Comparison of ENCODE assay signal across 8 cellular contexts in the genomic region with DNA sequence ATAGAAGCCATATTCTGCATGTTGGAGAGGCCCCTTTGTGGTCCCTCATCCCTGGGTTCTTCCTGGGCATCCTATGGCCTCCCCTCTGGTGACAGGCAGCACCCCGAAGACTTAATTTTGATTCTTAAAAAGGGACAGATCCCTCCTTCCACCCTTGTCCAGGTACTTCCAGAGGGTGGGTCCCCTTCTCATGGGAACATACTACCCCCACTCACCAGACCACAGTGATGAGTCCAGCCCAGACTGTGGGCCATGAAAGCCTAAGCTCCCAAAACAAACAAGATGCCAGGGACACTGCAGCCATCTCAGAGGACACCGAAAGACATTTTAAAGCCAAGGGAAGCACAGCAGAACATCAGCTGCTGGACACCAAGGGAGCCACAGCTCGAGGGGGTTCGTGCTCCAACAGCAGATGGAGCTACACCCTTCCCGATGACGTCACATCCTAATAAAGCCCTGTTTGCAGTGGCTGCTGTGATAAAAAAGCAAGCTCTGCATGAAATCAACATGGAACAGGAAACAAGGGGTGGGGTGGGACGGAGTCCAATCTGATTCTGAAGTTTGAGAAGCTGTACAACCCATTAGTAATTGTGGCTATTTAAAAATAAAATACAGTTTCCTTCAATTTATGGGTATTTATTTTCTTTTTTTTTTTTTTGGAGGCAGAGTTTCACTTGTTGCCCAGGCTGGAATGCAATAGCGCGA. TPM values are rescaled to one million over a fixed set of nuclear protein-coding genes. Genes with fewer than 3 reads are reported as not detected.
DNase-seq lines count a peak whose midpoint lies in the region; ATAC-seq, FAIRE-seq and TF ChIP-seq lines count a peak whose summit lies in the region.

No MANE protein-coding gene starts in this region.

- TF ChIP-seq CTCF in PC-3 (conservative IDR thresholded peaks at IDR 0.05; ENCODE audit: low read depth, low read length) (peak; percentile 71), brain microvascular endothelial cell (IDR thresholded peaks at IDR 0.05; ENCODE audit: low read depth, low read length, missing control alignments) (peak; percentile 65), omental fat pad (IDR thresholded peaks at IDR 0.05) (no peak)

- H3K9me3 ChIP-seq in PC-3 (ENCODE audit: low read length): no peaks in the 10 kb centered on the region

- no TSS peak for BruUV-seq in PC-3 (replicated peaks; lab: Mats Ljungman, UMichigan)

- ATAC-seq in PC-3 (peak; percentile 48), omental fat pad (ENCODE audit: low FRiP score) (no peak)

- H3K36me3 ChIP-seq in PC-3 (ENCODE audit: low read depth, low read length) (peaks cover 11% of the 10 kb centered on the region; the same call in 1 of the 2 replicates), brain microvascular endothelial cell (replicated peaks) (peaks cover 8% of the 10 kb centered on the region)

- in situ Hi-C loops in brain microvascular endothelial cell (cut with HindIII; ENCODE audit: low pct_ligation_motif_present, low sequenced_read_pairs): no loop called here

- H3K9me2 ChIP-seq in PC-3 (replicated peaks; ENCODE audit: low read length): no peaks in the 10 kb centered on the region

- H3K79me2 ChIP-seq in PC-3 (ENCODE audit: low read length): peaks cover 100% of the 10 kb centered on the region

- H3K27me3 ChIP-seq in PC-3 (ENCODE audit: low read length) (no peaks in the 10 kb centered on the region), brain microvascular endothelial cell (replicated peaks) (no peaks in the 10 kb centered on the region)

- H4K20me1 ChIP-seq in PC-3 (ENCODE audit: low read length): peaks cover 86% of the 10 kb centered on the region

- intact Hi-C loops in PC-3 (cut with micrococcal nuclease): loop anchor here (1.0 to 2.0 kb wide), 2 partner anchors 30 to 48 kb away; no protein-coding TSS in a partner anchor

- peaks cover 33% of the 10 kb centered on the region for H3K4me1 ChIP-seq in PC-3 (ENCODE audit: insufficient read depth, low read length)

- H3F3A ChIP-seq in PC-3 (ENCODE audit: low read length, unreplicated experiment): peaks cover under 1% of the 10 kb centered on the region

- H3K27ac ChIP-seq in PC-3 (ENCODE audit: low read length): peak overlapping the region; percentile 72
- peak overlapping the region; percentile 55 for H3K27ac ChIP-seq in brain microvascular endothelial cell

- no peak overlapping the region for H2AFZ ChIP-seq in PC-3 (ENCODE audit: low read length)

- POLR2A ChIA-PET in PC-3 (lab: Charles Lee; ENCODE audit: unreplicated experiment): interaction anchor here (0.5 to 0.6 kb wide), 3 partner anchors 13 to 157 kb away, joined by 3 to 5 read pairs (median 4); no protein-coding TSS in a partner anchor

- peak overlapping the region; percentile 34 for H3K9ac ChIP-seq in PC-3 (ENCODE audit: low read length)

- peak; percentile 7 for DNase-seq in stimulated activated CD4-positive, alpha-beta T cell treated with anti-CD3 and anti-CD28 coated beads, Interleukin-15, amount 100 ng/mL, for 24 hours
- no peak for DNase-seq in stimulated activated CD4-positive, alpha-beta T cell treated with anti-CD3 and anti-CD28 coated beads, Interleukin-2, amount 100 ng/mL, for 48 hours
- DNase-seq in PC-3 (peak; percentile 76), brain microvascular endothelial cell (peak; percentile 86), hepatic stellate cell (ENCODE audit: low spot score) (peak; percentile 90), skeletal muscle cell (ENCODE audit: low read depth) (peak; percentile 38), urothelium cell line (ENCODE audit: low spot score) (no peak), omental fat pad (ENCODE audit: low spot score) (no peak)

- no peak for FAIRE-seq in urothelium cell line (lab: Jason Lieb, UNC)

- CTCF ChIA-PET in PC-3 (lab: Charles Lee): interaction anchor here (0.5 to 1.1 kb wide), 7 partner anchors 11 to 81 kb away, joined by 3 to 11 read pairs (median 4); no protein-coding TSS in a partner anchor

- H3K4me2 ChIP-seq in PC-3 (ENCODE audit: low read length): peak overlapping the region; percentile 59

- H3K4me3 ChIP-seq in PC-3 (ENCODE audit: low read length) (peak overlapping the region; percentile 12; the same call in 1 of the 2 replicates), brain microvascular endothelial cell (ENCODE audit: low read depth, low read length) (no peak overlapping the region), skeletal muscle cell (ENCODE audit: low read depth, low read length) (no peak overlapping the region)

RNA-seq across cellular contexts. Expression of a gene that starts 32.4 kb away (rescaled TPM):
- total RNA-seq in PC-3 (2014; rRNA removed) (125 and 171 TPM in 2 replicates), omental fat pad (100 to 1,000 TPM; 104 to 175 (median 152) TPM)

RNA-seq across cellular contexts. Expression of a gene that starts 56.5 kb away (rescaled TPM):
- total RNA-seq in PC-3 (2014; rRNA removed): 1.7 and 3.0 TPM in 2 replicates
- total RNA-seq in omental fat pad: not detected

Comparison
In these comparisons a context has a peak if more than half of its experiments do, and no peak if none do; other contexts are left out.
1. DNase-seq: peak in stimulated activated CD4-positive, alpha-beta T cell treated with anti-CD3 and anti-CD28 coated beads, Interleukin-15, amount 100 ng/mL, for 24 hours (single experiment), PC-3 (single experiment), brain microvascular endothelial cell (single experiment), hepatic stellate cell (single experiment) and skeletal muscle cell (single experiment); none in stimulated activated CD4-positive, alpha-beta T cell treated with anti-CD3 and anti-CD28 coated beads, Interleukin-2, amount 100 ng/mL, for 48 hours (0 of 2), urothelium cell line (single experiment) and omental fat pad (single experiment).
2. CTCF ChIP-seq: peak in PC-3 (single experiment) and brain microvascular endothelial cell (single experiment); none in omental fat pad (0 of 3).